In genomic region chr2:130195089-130195635, GRCh38 we compare ENCODE assay signal across 1 cellular context.
TF ChIP-seq lines count a peak whose summit lies in the region.

No MANE protein-coding gene starts in this region.

TF ChIP-seq in HepG2, 621 proteins besides CTCF, POLR2A, EP300 and RAD21:
- TF ChIP-seq NR2F6 (IDR thresholded peaks at IDR 0.05) (peak; percentile 35), NR2F6 (CRISPR knock-in tag; IDR thresholded peaks at IDR 0.05) (0 out of 2 replicates have a peak, but pooled peaks have one; percentile 17)
